ENCODE assay signal across 12 cellular contexts in genomic region chr18:62651276-62652031, GRCh38.
DNase-seq lines count a peak whose midpoint lies in the region; ATAC-seq and TF ChIP-seq lines count a peak whose summit lies in the region.
"Had no signal": no experiment of that assay in that cellular context is flagged by ENCODE, and none has a peak within 500 bp of the region (broad histone marks: within the 10 kb centered on the region; RNA-seq: fewer than 3 reads in every experiment).

No MANE protein-coding gene starts in this region.

- H3K4me1 Mint-ChIP-seq in activated B cell treated with CpG ODN at 0.5 μM for 24 hours = peaks cover 14% of the 10 kb centered on the region

- H3K27me3 Mint-ChIP-seq in activated B cell treated with CpG ODN at 0.5 μM for 24 hours = no peaks in the 10 kb centered on the region

- H3K36me3 Mint-ChIP-seq in activated B cell treated with CpG ODN at 0.5 μM for 24 hours (ENCODE audit: low read depth) = no peaks in the 10 kb centered on the region

- peak; percentile 45 for ATAC-seq in GM19372 (IDR thresholded peaks at IDR 0.05; ENCODE audit: low read depth, unreplicated experiment)
- peak; percentile 38 for ATAC-seq in HG02973 (IDR thresholded peaks at IDR 0.05; ENCODE audit: unreplicated experiment)
- ATAC-seq in activated B cell treated with CpG ODN at 0.5 μM for 24 hours (ENCODE audit: low read depth) = no peak
- ATAC-seq: activated T-cell treated with anti-CD3 and anti-CD28 coated beads, Interleukin-2, amount 50 U/mL, for 72 hours had no signal

- H3K27ac Mint-ChIP-seq in activated B cell treated with CpG ODN at 0.5 μM for 24 hours = no peak overlapping the region
- H3K27ac Mint-ChIP-seq: activated T-cell treated with anti-CD3 and anti-CD28 coated beads, Interleukin-2, amount 50 U/mL, for 72 hours had no signal

- H3K27me3 ChIP-seq in GM06990 (replicated peaks; ENCODE audit: control insufficient read depth, insufficient read depth, low read length) = no peaks in the 10 kb centered on the region
- H3K27me3 ChIP-seq: ovary had no signal

- no peak for DNase-seq in GM06990 (ENCODE audit: extremely low read depth, insufficient read length)
- DNase-seq in activated B cell treated with CpG ODN at 0.5 μM for 24 hours = no peak
- no peak for DNase-seq in activated effector memory CD4-positive, alpha-beta T cell treated with anti-CD3 and anti-CD28 coated beads, Interleukin-2, amount 50 U/mL, for 16 hours
- DNase-seq in NCI-H2029 treated with DMSO at 0.1 percent for 48 hours (lab: John Stamatoyannopoulos, UW) = no peak
- DNase-seq in HK-2 (ENCODE audit: unreplicated experiment) = no peak
- no peak for DNase-seq in globus pallidus (ENCODE audit: low spot score)
- DNase-seq: activated T-cell treated with anti-CD3 and anti-CD28 coated beads, Interleukin-2, amount 50 U/mL, for 72 hours; ovary; stimulated activated CD4-positive, alpha-beta T cell treated with anti-CD3 and anti-CD28 coated beads, Interleukin-2, amount 100 ng/mL, for 48 hours had no signal

- peak overlapping the region; percentile 56 for H3K4me3 Mint-ChIP-seq in activated B cell treated with CpG ODN at 0.5 μM for 24 hours
- H3K4me3 Mint-ChIP-seq: activated T-cell treated with anti-CD3 and anti-CD28 coated beads, Interleukin-2, amount 50 U/mL, for 72 hours had no signal

- POLR2A ChIA-PET in activated B cell treated with CpG ODN at 0.5 μM for 24 hours (lab: Charles Lee) = no interaction called here

- no peaks in the 10 kb centered on the region for H3K36me3 ChIP-seq in GM06990 (ENCODE audit: control insufficient read depth, insufficient read depth, low read length)
- H3K36me3 ChIP-seq: ovary, thoracic aorta had no signal

- TF ChIP-seq CTCF in GM06990 (IDR thresholded peaks at IDR 0.05; ENCODE audit: insufficient read depth, low read length, poor library complexity, severe bottlenecking) (no peak), activated B cell treated with CpG ODN at 0.5 μM for 24 hours (IDR thresholded peaks at IDR 0.05) (no peak)

- CTCF ChIA-PET in activated B cell treated with CpG ODN at 0.5 μM for 24 hours (lab: Charles Lee) = interaction anchor here (0.6 to 1.4 kb wide), 2 partner anchors 331 to 788 kb away, joined by 3 to 4 read pairs; no protein-coding TSS in a partner anchor

- intact Hi-C loops in activated B cell treated with CpG ODN at 0.5 μM for 24 hours (cut with micrococcal nuclease) = no loop called here

- peak overlapping the region; percentile 25; the same call in 1 of the 2 replicates for H3K4me3 ChIP-seq in GM06990 (replicated peaks; ENCODE audit: low read depth, low read length)
- H3K4me3 ChIP-seq: ovary, thoracic aorta had no signal

- H3K9me3 Mint-ChIP-seq in activated B cell treated with CpG ODN at 0.5 μM for 24 hours = no peaks in the 10 kb centered on the region
- H3K9me3 Mint-ChIP-seq: activated T-cell treated with anti-CD3 and anti-CD28 coated beads, Interleukin-2, amount 50 U/mL, for 72 hours had no signal
